In the genomic region with DNA sequence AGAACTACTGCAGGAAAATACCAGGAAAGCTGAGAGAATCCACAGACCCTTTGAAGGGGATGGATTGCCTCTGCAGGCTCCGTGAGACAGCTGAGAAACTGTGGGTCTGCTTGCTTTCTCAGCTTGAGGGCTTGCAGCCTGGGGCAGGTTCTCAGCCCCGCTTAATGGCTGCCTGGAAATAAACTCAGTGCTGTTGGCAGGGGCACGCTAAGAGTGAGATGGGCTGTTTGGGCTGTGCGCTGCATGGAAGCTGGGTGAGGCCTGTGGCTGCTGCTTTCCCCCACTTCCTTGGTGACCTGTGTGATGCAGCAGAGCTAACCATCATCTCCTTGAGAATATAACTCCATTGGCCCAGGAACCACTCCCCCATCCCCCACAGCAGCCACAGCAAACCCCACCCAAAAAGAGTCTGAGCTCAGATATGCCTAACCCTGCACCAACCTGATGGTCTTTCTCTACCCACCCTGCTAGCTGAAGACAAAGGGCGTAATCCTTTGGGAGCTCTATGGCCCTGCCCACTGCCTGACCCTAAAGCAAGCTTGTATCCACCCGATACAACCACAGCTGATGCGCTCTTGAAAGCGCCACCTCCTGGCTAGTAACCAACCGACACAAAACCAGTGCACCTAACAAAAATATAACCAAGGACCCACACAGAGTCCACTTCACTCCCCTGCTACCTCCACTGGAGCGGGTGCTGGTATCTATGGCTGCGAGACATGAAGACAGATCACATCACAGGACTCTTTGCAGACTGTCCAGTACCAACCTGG, we compare ENCODE assay signal across 18 cellular contexts.
DNase-seq lines count a peak whose midpoint lies in the region; ATAC-seq, FAIRE-seq and TF ChIP-seq lines count a peak whose summit lies in the region.
"Had no signal": no experiment of that assay in that cellular context is flagged by ENCODE, and none has a peak within 500 bp of the region (broad histone marks: within the 10 kb centered on the region; RNA-seq: fewer than 3 reads in every experiment).

No MANE protein-coding gene starts in this region.

- POLR2A ChIA-PET in HepG2 (lab: Yijun Ruan, JAX) = no interaction called here

- H3K4me3 Mint-ChIP-seq in endodermal cell = no peak overlapping the region

- H4K20me1 ChIP-seq in HepG2 (ENCODE audit: insufficient read depth, low read length) = no peaks in the 10 kb centered on the region

- ATAC-seq in sciatic nerve = no peak
- ATAC-seq in GM18517 (IDR thresholded peaks at IDR 0.05; ENCODE audit: unreplicated experiment) = no peak
- ATAC-seq in HepG2 = no peak; the same call in 1 of the 3 replicates
- ATAC-seq: Right ventricle myocardium inferior had no signal

- no peaks in the 10 kb centered on the region for H3K36me3 Mint-ChIP-seq in endodermal cell (ENCODE audit: low read depth)

- no peak overlapping the region for H3K27ac Mint-ChIP-seq in endodermal cell

- H3K4me1 ChIP-seq in endodermal cell (ENCODE audit: control insufficient read depth, insufficient read depth, low read length) (no peaks in the 10 kb centered on the region), HepG2 (ENCODE audit: insufficient read depth, low read length) (no peaks in the 10 kb centered on the region)
- H3K4me1 ChIP-seq: Peyer's patch had no signal

- peak; percentile 3; the same call in 1 of the 2 replicates for TF ChIP-seq CTCF in C4-2B (conservative IDR thresholded peaks at IDR 0.05)
- peak; percentile 81 for TF ChIP-seq CTCF in endodermal cell (conservative IDR thresholded peaks at IDR 0.05)
- TF ChIP-seq CTCF in HepG2 (CRISPR knock-in tag; IDR thresholded peaks at IDR 0.05) = no peak

- H3K4me1 Mint-ChIP-seq in endodermal cell = peaks cover 4% of the 10 kb centered on the region

- 84 to 88% methylated on average over 4 to 11 of the region's 11 CpGs for WGBS in endodermal cell (ENCODE audit: insufficient coverage in 1 of 2, insufficient read length in 1 of 2), 2 experiments
- 12% methylated on average over 10 of the region's 11 CpGs for WGBS in HepG2 (ENCODE audit: low lambda C conversion rate)

- H3K27me3 Mint-ChIP-seq in endodermal cell (ENCODE audit: insufficient read depth) = no peaks in the 10 kb centered on the region

- in situ Hi-C loops in HepG2 (cut with HindIII; ENCODE audit: extremely low pct_ligation_motif_present, low pct_unique_long_range_greater_than_20kb) = no loop called here

- H3K9me3 ChIP-seq in endodermal cell (ENCODE audit: control insufficient read depth, low read length) = no peaks in the 10 kb centered on the region
- peaks cover 7% of the 10 kb centered on the region; the same call in 1 of the 2 replicates for H3K9me3 ChIP-seq in HepG2 (ENCODE audit: low read length)
- H3K9me3 ChIP-seq: Peyer's patch had no signal

- TF ChIP-seq RAD21 in HepG2 (CRISPR knock-in tag; IDR thresholded peaks at IDR 0.05) = no peak

- H3K9me3 Mint-ChIP-seq in endodermal cell = peaks cover 4% of the 10 kb centered on the region

- no peak for FAIRE-seq in HepG2 (lab: Jason Lieb, UNC)

- H3K9ac ChIP-seq in endodermal cell (ENCODE audit: extremely low read depth, low read length, poor library complexity, severe bottlenecking) (no peak overlapping the region), HepG2 (ENCODE audit: insufficient read depth, low read depth, low read length) (no peak overlapping the region)

- H2AFZ ChIP-seq in HepG2 (ENCODE audit: low read length) = no peak overlapping the region

- H3K27ac ChIP-seq in C4-2B (no peak overlapping the region), endodermal cell (ENCODE audit: low read depth, low read length) (no peak overlapping the region), HepG2 (ENCODE audit: extremely low read length, insufficient read depth, low read length) (no peak overlapping the region)
- H3K27ac ChIP-seq: 22Rv1, Peyer's patch had no signal

- BruUV-seq in HepG2 (replicated peaks; lab: Mats Ljungman, UMichigan) = no TSS peak

- intact Hi-C loops in sciatic nerve (cut with DNase I) (no loop called here), HepG2 (cut with micrococcal nuclease; ENCODE audit: unreplicated experiment) (loop anchor here (5.0 kb wide), 1 partner anchor 305 kb away; no protein-coding TSS in a partner anchor)

- H3K4me3 ChIP-seq in Jurkat, Clone E6-1 (ENCODE audit: low read length) = no peak overlapping the region
- H3K4me3 ChIP-seq in endodermal cell (ENCODE audit: low read length) = no peak overlapping the region
- no peak overlapping the region for H3K4me3 ChIP-seq in HepG2 (replicated peaks in 1 of 3; ENCODE audit: insufficient read depth in 1 of 3, low read depth in 2 of 3, low read length in 3 of 3)
- H3K4me3 ChIP-seq: Peyer's patch had no signal

- H3K27me3 ChIP-seq in endodermal cell (ENCODE audit: control insufficient read depth, insufficient read depth, low read length, poor library complexity, severe bottlenecking) (no peaks in the 10 kb centered on the region), HepG2 (ENCODE audit: control insufficient read depth in 1 of 2, insufficient read depth in 2 of 2, low read length in 2 of 2) (no peaks in the 10 kb centered on the region)
- H3K27me3 ChIP-seq: Peyer's patch had no signal

- CTCF ChIA-PET in HepG2 (lab: Yijun Ruan, JAX; ENCODE audit: low intra/inter-chr PET ratio, low total read pairs) = no interaction called here

- TF ChIP-seq EP300 in HepG2 (IDR thresholded peaks at IDR 0.05; ENCODE audit: low read depth in 2 of 2, low read length in 2 of 2) = no peak
- no peak for TF ChIP-seq EP300 in HepG2 (CRISPR knock-in tag; IDR thresholded peaks at IDR 0.05; ENCODE audit: borderline replicate concordance)

- DNase-seq in Jurkat, Clone E6-1 (ENCODE audit: low read depth, low spot score) = peak; percentile 9
- peak; percentile 90 for DNase-seq in endodermal cell
- DNase-seq in iPS-NIHi7 (ENCODE audit: extremely low spot score) = peak; percentile 56
- DNase-seq in sciatic nerve (ENCODE audit: low spot score) = no peak
- no peak for DNase-seq in HepG2 (ENCODE audit: low spot score)
- no peak for DNase-seq in NCI-H526 (lab: John Stamatoyannopoulos, UW)
- DNase-seq: DMS79 treated with DMSO at 0.1 percent for 48 hours, IMR-90, Karpas-422, NCI-H1417 treated with DMSO at 0.1 percent for 48 hours, NCI-H1930, NCI-H345, Peyer's patch, SW 1271 had no signal

- no peak overlapping the region for H3K4me2 ChIP-seq in HepG2 (ENCODE audit: low read depth, low read length)

- H3K36me3 ChIP-seq in endodermal cell (ENCODE audit: control insufficient read depth, insufficient read depth, low read length) (no peaks in the 10 kb centered on the region), HepG2 (replicated peaks in 1 of 2; ENCODE audit: control insufficient read depth in 1 of 2, insufficient read depth in 2 of 2, low read length in 2 of 2) (no peaks in the 10 kb centered on the region)
- H3K36me3 ChIP-seq: Peyer's patch had no signal

- H3K79me2 ChIP-seq in HepG2 (ENCODE audit: insufficient read depth, low read length) = no peaks in the 10 kb centered on the region

- TF ChIP-seq POLR2A in HepG2 (IDR thresholded peaks at IDR 0.05; ENCODE audit: insufficient read depth in 1 of 2, low read depth in 2 of 2, low read length in 2 of 2) = no peak

TF ChIP-seq in HepG2, 621 proteins besides CTCF, POLR2A, EP300 and RAD21 (continues in another document):
- TF ChIP-seq, protein P1, sequence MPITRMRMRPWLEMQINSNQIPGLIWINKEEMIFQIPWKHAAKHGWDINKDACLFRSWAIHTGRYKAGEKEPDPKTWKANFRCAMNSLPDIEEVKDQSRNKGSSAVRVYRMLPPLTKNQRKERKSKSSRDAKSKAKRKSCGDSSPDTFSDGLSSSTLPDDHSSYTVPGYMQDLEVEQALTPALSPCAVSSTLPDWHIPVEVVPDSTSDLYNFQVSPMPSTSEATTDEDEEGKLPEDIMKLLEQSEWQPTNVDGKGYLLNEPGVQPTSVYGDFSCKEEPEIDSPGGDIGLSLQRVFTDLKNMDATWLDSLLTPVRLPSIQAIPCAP (CRISPR knock-in tag; IDR thresholded peaks at IDR 0.05; ENCODE audit: low read depth) = no peak
- no peak for TF ChIP-seq ZNF124 (CRISPR knock-in tag; IDR thresholded peaks at IDR 0.05)
- TF ChIP-seq ZFX (CRISPR knock-in tag; IDR thresholded peaks at IDR 0.05; ENCODE audit: low read depth) = no peak
- no peak for TF ChIP-seq KMT2B (CRISPR knock-in tag; IDR thresholded peaks at IDR 0.05)
- TF ChIP-seq RFX1 (IDR thresholded peaks at IDR 0.05) = no peak
- TF ChIP-seq, protein P2, sequence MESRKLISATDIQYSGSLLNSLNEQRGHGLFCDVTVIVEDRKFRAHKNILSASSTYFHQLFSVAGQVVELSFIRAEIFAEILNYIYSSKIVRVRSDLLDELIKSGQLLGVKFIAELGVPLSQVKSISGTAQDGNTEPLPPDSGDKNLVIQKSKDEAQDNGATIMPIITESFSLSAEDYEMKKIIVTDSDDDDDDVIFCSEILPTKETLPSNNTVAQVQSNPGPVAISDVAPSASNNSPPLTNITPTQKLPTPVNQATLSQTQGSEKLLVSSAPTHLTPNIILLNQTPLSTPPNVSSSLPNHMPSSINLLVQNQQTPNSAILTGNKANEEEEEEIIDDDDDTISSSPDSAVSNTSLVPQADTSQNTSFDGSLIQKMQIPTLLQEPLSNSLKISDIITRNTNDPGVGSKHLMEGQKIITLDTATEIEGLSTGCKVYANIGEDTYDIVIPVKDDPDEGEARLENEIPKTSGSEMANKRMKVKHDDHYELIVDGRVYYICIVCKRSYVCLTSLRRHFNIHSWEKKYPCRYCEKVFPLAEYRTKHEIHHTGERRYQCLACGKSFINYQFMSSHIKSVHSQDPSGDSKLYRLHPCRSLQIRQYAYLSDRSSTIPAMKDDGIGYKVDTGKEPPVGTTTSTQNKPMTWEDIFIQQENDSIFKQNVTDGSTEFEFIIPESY (CRISPR knock-in tag; IDR thresholded peaks at IDR 0.05) = no peak
- no peak for TF ChIP-seq NFKBIZ (CRISPR knock-in tag; IDR thresholded peaks at IDR 0.05)

Comparison
In these comparisons a context has a peak if more than half of its experiments do, and no peak if none do; other contexts are left out.
1. DNase-seq: peak in Jurkat, Clone E6-1 (single experiment), endodermal cell (single experiment) and iPS-NIHi7 (single experiment); none in sciatic nerve (single experiment), HepG2 (single experiment) and NCI-H526 (0 of 2).